ENCODE assay signal across 29 cellular contexts in the genomic region with DNA sequence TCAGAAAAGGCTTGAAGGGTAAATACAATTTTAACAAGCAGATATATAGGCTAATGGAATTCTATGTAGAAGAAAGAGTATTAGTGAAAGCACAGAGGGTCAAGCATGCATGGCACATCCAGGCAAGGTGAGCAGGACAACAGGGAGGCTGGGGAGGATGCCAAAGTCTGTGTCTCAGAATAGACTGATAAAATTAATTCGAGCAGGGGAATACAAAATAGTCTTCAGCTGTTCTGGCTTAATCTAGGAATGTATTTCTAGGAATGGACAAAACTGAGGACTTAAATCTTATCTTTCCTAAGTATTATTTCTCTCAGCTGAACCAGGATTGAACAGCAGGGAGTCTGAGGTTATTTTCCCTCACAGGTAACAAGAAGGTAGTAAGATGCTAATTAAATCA.
"Had no signal": no experiment of that assay in that cellular context is flagged by ENCODE, and none has a peak within 500 bp of the region (broad histone marks: within the 10 kb centered on the region; RNA-seq: fewer than 3 reads in every experiment).

No MANE protein-coding gene starts in this region.

- H3K27ac Mint-ChIP-seq: natural killer cell; nephron progenitor cell; neural progenitor cell; stimulated activated naive CD8-positive, alpha-beta T cell treated with anti-CD3 and anti-CD28 coated beads, Interleukin-15, Interleukin-2, amounts not matched to agents 100 ng/mL and 50 ng/mL, for 24 hours had no signal

- H3K27ac ChIP-seq: heart right ventricle, hepatocyte, lower lobe of right lung, neural progenitor cell, neutrophil, pancreas, psoas muscle, right lobe of liver, skin epidermis, suprapubic skin, thoracic aorta, tibial artery, upper lobe of right lung had no signal

- H3K4me3 Mint-ChIP-seq: naive B cell; natural killer cell; nephron progenitor cell; neural progenitor cell; stimulated activated naive CD8-positive, alpha-beta T cell treated with anti-CD3 and anti-CD28 coated beads, Interleukin-15, Interleukin-2, amounts not matched to agents 100 ng/mL and 50 ng/mL, for 24 hours had no signal

- DNase-seq: heart right ventricle; kidney glomerular epithelial cell; left cardiac atrium; lower lobe of right lung; mammary epithelial cell; mesenchymal stem cell; naive B cell; natural killer cell; nephron progenitor cell; pancreas; posterior cingulate gyrus; psoas muscle; right lobe of liver; stimulated activated CD4-positive, alpha-beta T cell treated with anti-CD3 and anti-CD28 coated beads, Interleukin-12 subunit alpha, Interleukin-12 subunit beta, amount 100 ng/mL, for 4 hours; stimulated activated CD4-positive, alpha-beta T cell treated with anti-CD3 and anti-CD28 coated beads, Interleukin-15, amount 100 ng/mL, for 24 hours; stimulated activated CD4-positive, alpha-beta T cell treated with anti-CD3 and anti-CD28 coated beads, Interleukin-2, amount 100 ng/mL, for 24 hours; stimulated activated CD4-positive, alpha-beta T cell treated with anti-CD3 and anti-CD28 coated beads, Interleukin-4, amount 100 ng/mL, for 1 hour; stimulated activated naive CD4-positive, alpha-beta T cell; tibial artery; trophoblast cell; upper lobe of right lung had no signal

- H3K9me3 ChIP-seq: heart right ventricle, lower lobe of right lung, neutrophil, pancreas, psoas muscle, right lobe of liver, suprapubic skin, thoracic aorta, tibial artery, upper lobe of right lung had no signal

- H3K27me3 ChIP-seq: heart right ventricle, hepatocyte, neural progenitor cell, neutrophil, pancreas, right lobe of liver, suprapubic skin, tibial artery, upper lobe of right lung had no signal

- H3K9me3 Mint-ChIP-seq: naive B cell; natural killer cell; nephron progenitor cell; neural progenitor cell; stimulated activated naive CD8-positive, alpha-beta T cell treated with anti-CD3 and anti-CD28 coated beads, Interleukin-15, Interleukin-2, amounts not matched to agents 100 ng/mL and 50 ng/mL, for 24 hours had no signal

- H3K4me1 Mint-ChIP-seq: natural killer cell, nephron progenitor cell, neural progenitor cell had no signal

- ATAC-seq: heart right ventricle, left cardiac atrium, left lobe of liver, lower lobe of right lung, natural killer cell, pancreas, psoas muscle, right lobe of liver, upper lobe of right lung had no signal

- H3K4me3 ChIP-seq: heart right ventricle, hepatocyte, lower lobe of right lung, neural progenitor cell, pancreas, psoas muscle, right lobe of liver, skin epidermis, suprapubic skin, thoracic aorta, tibial artery, upper lobe of right lung had no signal

- H3K4me1 ChIP-seq: heart right ventricle, lower lobe of right lung, neural progenitor cell, pancreas, psoas muscle, right lobe of liver, suprapubic skin, tibial artery, upper lobe of right lung had no signal
